8 cellular contexts compared by ENCODE assay signal in the genomic region with DNA sequence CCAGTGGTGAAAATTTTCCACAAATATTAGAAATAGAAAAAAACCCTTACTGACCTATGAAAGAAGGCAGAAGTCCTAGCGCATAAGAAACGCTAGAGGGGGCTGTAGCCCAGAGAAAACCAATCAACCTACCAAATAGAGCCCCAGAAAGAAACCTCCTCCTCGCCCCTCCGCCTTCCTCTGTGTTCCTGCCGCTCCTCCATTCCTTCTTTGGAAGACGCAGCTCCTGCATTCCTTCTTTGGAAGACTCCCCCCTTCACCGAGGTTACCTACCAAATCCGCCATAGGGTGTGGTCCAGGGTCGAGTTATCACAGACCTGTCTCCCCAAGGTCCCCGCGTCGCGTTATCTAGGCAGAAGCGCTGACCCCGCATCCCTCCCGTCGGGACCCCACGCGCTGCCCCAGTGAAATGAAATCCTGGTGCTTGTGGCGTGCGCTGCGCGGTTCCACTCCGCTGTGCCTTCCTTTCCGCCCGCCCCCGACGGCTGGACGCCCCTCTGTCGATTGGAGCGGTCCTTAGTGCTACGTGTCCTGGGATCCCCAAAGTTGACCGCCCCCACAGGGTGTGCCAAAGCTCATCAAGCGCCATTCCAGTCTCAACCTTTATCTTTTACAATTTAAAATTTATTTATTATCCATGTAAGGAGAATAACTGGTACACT. TPM values are rescaled to one million over a fixed set of nuclear protein-coding genes. Genes with fewer than 3 reads are reported as not detected.
DNase-seq lines count a peak whose midpoint lies in the region; ATAC-seq and TF ChIP-seq lines count a peak whose summit lies in the region.

No MANE protein-coding gene starts in this region.

- H4K8ac ChIP-seq in trophoblast cell (ENCODE audit: low read depth, low read length): peak overlapping the region; percentile 82

- H3K4me1 ChIP-seq in adrenal gland (replicated peaks in 1 of 2) (peaks cover 0 to 5% of the 10 kb centered on the region in 2 donors), heart right ventricle (peaks cover 0 to 8% (median 4%) of the 10 kb centered on the region in 9 donors), trophoblast cell (ENCODE audit: control insufficient read depth in 1 of 2, insufficient read depth in 2 of 2, low read length in 2 of 2) (peaks cover 3 to 4% of the 10 kb centered on the region in 2 experiments)

- H3K23ac ChIP-seq in trophoblast cell (ENCODE audit: low read length): no peak overlapping the region

- H3K4ac ChIP-seq in trophoblast cell (ENCODE audit: low read depth, low read length): no peak overlapping the region

- peaks cover 2% of the 10 kb centered on the region for H3K79me1 ChIP-seq in trophoblast cell (ENCODE audit: low read length)

- peak overlapping the region in 1 of 4 donors; percentile 40 for H3K4me3 ChIP-seq in adrenal gland
- H3K4me3 ChIP-seq in heart right ventricle: peak overlapping the region in 8 of 10 donors; percentile 19 to 36 (median 30)
- H3K4me3 ChIP-seq in trophoblast cell (ENCODE audit: low read depth, low read length): peak overlapping the region; percentile 49

- no peaks in the 10 kb centered on the region for H3K36me3 ChIP-seq in adrenal gland (replicated peaks in 1 of 2)
- no peaks in the 10 kb centered on the region for H3K36me3 ChIP-seq in heart right ventricle
- H3K36me3 ChIP-seq in trophoblast cell (ENCODE audit: control insufficient read depth in 1 of 2, insufficient read depth in 2 of 2, low read length in 2 of 2): no peaks in the 10 kb centered on the region

- peaks cover 3% of the 10 kb centered on the region for H3K79me2 ChIP-seq in trophoblast cell (ENCODE audit: control insufficient read depth, insufficient read depth, low read length, poor library complexity)

- H2AK5ac ChIP-seq in trophoblast cell (ENCODE audit: low read length): no peak overlapping the region

- H3K18ac ChIP-seq in trophoblast cell (ENCODE audit: low read length): no peak overlapping the region

- H3K9me3 ChIP-seq in adrenal gland (replicated peaks in 1 of 3) (no peaks in the 10 kb centered on the region), heart right ventricle (peaks cover 0 to 6% (median 0%) of the 10 kb centered on the region in 11 donors), trophoblast cell (ENCODE audit: insufficient read depth, low read depth, low read length) (no peaks in the 10 kb centered on the region)

- H3K9ac ChIP-seq in trophoblast cell (ENCODE audit: low read length): no peak overlapping the region

- ATAC-seq in heart right ventricle (peak in 6 of 8 donors; percentile 42 to 63 (median 56)), GM19455 (IDR thresholded peaks at IDR 0.05; ENCODE audit: unreplicated experiment) (no peak), HG03378 (IDR thresholded peaks at IDR 0.05; ENCODE audit: unreplicated experiment) (no peak)

- H4K12ac ChIP-seq in trophoblast cell (ENCODE audit: low read depth, low read length): peak overlapping the region; percentile 19

- H3K27ac ChIP-seq in adrenal gland (no peak overlapping the region), heart right ventricle (no peak overlapping the region), trophoblast cell (ENCODE audit: low read depth, low read length) (no peak overlapping the region)

- H2BK12ac ChIP-seq in trophoblast cell (ENCODE audit: low read length): no peak overlapping the region

- H3K4me2 ChIP-seq in trophoblast cell (ENCODE audit: low read length): peak overlapping the region; percentile 64

- no peak for TF ChIP-seq POLR2A in adrenal gland (IDR thresholded peaks at IDR 0.05)

- no peak overlapping the region for H2BK5ac ChIP-seq in trophoblast cell (ENCODE audit: low read depth, low read length, poor library complexity)

- DNase-seq in DMS79 (lab: John Stamatoyannopoulos, UW) (peak; percentile 15), Kasumi-1 (lab: John Stamatoyannopoulos, UW) (peak; percentile 67 to 80), SK-N-DZ (ENCODE audit: low spot score) (peak; percentile 75), adrenal gland (peak; percentile 29 to 77 (median 55)), heart right ventricle (peak in 1 of 2 donors; percentile 31), trophoblast cell (peak in 1 of 2 donors; percentile 41)

- 3 to 4% (median 3%) methylated on average over 30 to 34 of the region's 34 CpGs for WGBS in adrenal gland, 4 donors
- 1 to 2% methylated on average over 34 of the region's 34 CpGs for WGBS in heart right ventricle, 2 donors
- WGBS in trophoblast cell (ENCODE audit: extremely low coverage, insufficient coverage, insufficient read length): no CpG with 5 or more reads among the region's 34 CpGs

- H2AFZ ChIP-seq in trophoblast cell (ENCODE audit: insufficient read depth, low read length, poor library complexity): peak overlapping the region; percentile 80

- H3K14ac ChIP-seq in trophoblast cell (ENCODE audit: low read length): no peak overlapping the region

- no peak overlapping the region for H4K91ac ChIP-seq in trophoblast cell (ENCODE audit: low read depth, low read length)

- H2BK120ac ChIP-seq in trophoblast cell (ENCODE audit: insufficient read depth, low read length, poor library complexity): no peak overlapping the region

- intact Hi-C loops in adrenal gland (cut with DNase I): loop anchor here in 1 of 2 donors (2.0 kb wide), 1 partner anchor 39 kb away; no protein-coding TSS in a partner anchor
- intact Hi-C loops in heart right ventricle (cut with DNase I): loop anchor here in 2 of 10 donors (2.0 to 5.0 kb wide), 2 partner anchors 37 to 39 kb away; no protein-coding TSS in a partner anchor

- TF ChIP-seq CTCF in adrenal gland (IDR thresholded peaks at IDR 0.05): peak; percentile 44 to 69 (median 55)
- peak; percentile 48 to 83 (median 71) for TF ChIP-seq CTCF in heart right ventricle (IDR thresholded peaks at IDR 0.05)

- peaks cover 39% of the 10 kb centered on the region for H3K27me3 ChIP-seq in adrenal gland
- peaks cover 0 to 98% (median 50%) of the 10 kb centered on the region in 7 donors for H3K27me3 ChIP-seq in heart right ventricle
- no peaks in the 10 kb centered on the region for H3K27me3 ChIP-seq in trophoblast cell (ENCODE audit: insufficient read depth, low read length)

RNA-seq across cellular contexts. Expression of gene RPP21, which starts 12.9 kb away (rescaled TPM):
- polyA plus RNA-seq in SK-N-DZ (2014; cell fraction: cytosol; rRNA removed): 89.4 and 134 TPM in 2 replicates
- 118 and 156 TPM in 2 replicates for polyA plus RNA-seq in SK-N-DZ (2014; cell fraction: nucleus; rRNA removed)
- total RNA-seq in adrenal gland (100 to 1,000 TPM in 2 of 8 donors, 10 to 100 TPM in 6; 32.1 to 110 (median 59.7) TPM), heart right ventricle (10 to 100 TPM; 16.2 to 29.1 (median 23.8) TPM)
- polyA plus RNA-seq in adrenal gland (100 to 1,000 TPM in 2 of 3 donors, 10 to 100 TPM in 1; 24.2 to 223 (median 210) TPM), heart right ventricle (100 to 1,000 TPM in 1 of 2 donors, 10 to 100 TPM in 1; 96.6 to 113 TPM)
- 99.8 and 100 TPM in 2 replicates for polyA plus RNA-seq in trophoblast cell (2013)

RNA-seq across cellular contexts. Expression of gene TRIM39, which starts 31.1 kb away (rescaled TPM):
- 13.9 and 17.1 TPM in 2 replicates for polyA plus RNA-seq in SK-N-DZ (2014; cell fraction: cytosol; rRNA removed)
- 8.3 and 12.5 TPM in 2 replicates for polyA plus RNA-seq in SK-N-DZ (2014; cell fraction: nucleus; rRNA removed)
- total RNA-seq in adrenal gland (10 to 100 TPM in 7 of 8 donors, 1 to 10 TPM in 1; 9.8 to 24.3 (median 14.2) TPM), heart right ventricle (10 to 100 TPM in 2 of 10 donors, 1 to 10 TPM in 8; 6.3 to 10.6 (median 8.8) TPM)
- polyA plus RNA-seq in adrenal gland (10 to 100 TPM; 12.1 to 17.0 (median 14.6) TPM), heart right ventricle (1 to 10 TPM; 5.2 to 7.6 TPM)
- polyA plus RNA-seq in trophoblast cell (2013): 14.4 and 14.8 TPM in 2 replicates

Comparison
In these comparisons a context has a peak if more than half of its experiments do, and no peak if none do; other contexts are left out.
1. ATAC-seq: peak in heart right ventricle (6 of 8); none in GM19455 (single experiment) and HG03378 (single experiment).